8 cellular contexts compared by ENCODE assay signal in genomic region chr3:43288366-43288765, GRCh38. TPM values are rescaled to one million over a fixed set of nuclear protein-coding genes. Genes with fewer than 3 reads are reported as not detected.
DNase-seq lines count a peak whose midpoint lies in the region; ATAC-seq and TF ChIP-seq lines count a peak whose summit lies in the region.

No MANE protein-coding gene starts in this region.

- H3K27me3 ChIP-seq in CD4-positive, CD25-positive, alpha-beta regulatory T cell (ENCODE audit: control insufficient read depth, insufficient read depth, low read length): no peaks in the 10 kb centered on the region
- H3K27me3 ChIP-seq in OCI-LY3 (ENCODE audit: low read depth, low read length) (no peaks in the 10 kb centered on the region), colonic mucosa (no peaks in the 10 kb centered on the region)

- peaks cover 48% of the 10 kb centered on the region for H4K20me1 ChIP-seq in OCI-LY3 (ENCODE audit: insufficient read depth, low read length)

- no peaks in the 10 kb centered on the region for H3K9me3 ChIP-seq in CD4-positive, CD25-positive, alpha-beta regulatory T cell (ENCODE audit: control insufficient read depth in 2 of 2, low read length in 2 of 2)
- H3K9me3 ChIP-seq in OCI-LY3 (ENCODE audit: insufficient read depth, low read length) (no peaks in the 10 kb centered on the region), colonic mucosa (no peaks in the 10 kb centered on the region)

- peaks cover 0 to 1% (median 0%) of the 10 kb centered on the region in 7 donors for H3K9me3 Mint-ChIP-seq in CD4-positive, CD25-positive, alpha-beta regulatory T cell
- H3K9me3 Mint-ChIP-seq in natural killer cell treated with Interleukin-12 subunit alpha and Interleukin-12 subunit beta and Interleukin-15 and Interleukin-18, amount 100 ng/mL, for 72 hours: no peaks in the 10 kb centered on the region

- POLR2A ChIA-PET in HEK293T (lab: Yijun Ruan, JAX): no interaction called here

- intact Hi-C loops in colonic mucosa (cut with DNase I): no loop called here

- H2AFZ ChIP-seq in OCI-LY3 (ENCODE audit: low read depth, low read length): no peak overlapping the region

- H3K79me2 ChIP-seq in OCI-LY3 (ENCODE audit: low read length): peaks cover 65% of the 10 kb centered on the region

- peak overlapping the region; percentile 100 for H3K4me3 ChIP-seq in CD4-positive, CD25-positive, alpha-beta regulatory T cell (ENCODE audit: low read depth, low read length)
- peak overlapping the region; percentile 85 for H3K4me3 ChIP-seq in OCI-LY3 (ENCODE audit: low read length)
- H3K4me3 ChIP-seq in colonic mucosa: peak overlapping the region; percentile 32

- H3K27ac ChIP-seq in CD4-positive, CD25-positive, alpha-beta regulatory T cell (ENCODE audit: insufficient read depth, low read length, poor library complexity, severe bottlenecking): peak overlapping the region; percentile 89
- H3K27ac ChIP-seq in OCI-LY3 (ENCODE audit: low read length) (no peak overlapping the region), colonic mucosa (peak overlapping the region; percentile 65)

- no peaks in the 10 kb centered on the region for H3K27me3 Mint-ChIP-seq in CD4-positive, CD25-positive, alpha-beta regulatory T cell
- H3K27me3 Mint-ChIP-seq in natural killer cell treated with Interleukin-12 subunit alpha and Interleukin-12 subunit beta and Interleukin-15 and Interleukin-18, amount 100 ng/mL, for 72 hours: no peaks in the 10 kb centered on the region

- peaks cover 5% of the 10 kb centered on the region for H3K36me3 ChIP-seq in CD4-positive, CD25-positive, alpha-beta regulatory T cell (ENCODE audit: control insufficient read depth, insufficient read depth, low read length)
- H3K36me3 ChIP-seq in OCI-LY3 (replicated peaks; ENCODE audit: low read depth, low read length) (peaks cover 5% of the 10 kb centered on the region), colonic mucosa (no peaks in the 10 kb centered on the region)

- peaks cover 29% of the 10 kb centered on the region for H3K36me3 Mint-ChIP-seq in CD4-positive, CD25-positive, alpha-beta regulatory T cell
- peaks cover 10% of the 10 kb centered on the region for H3K36me3 Mint-ChIP-seq in natural killer cell treated with Interleukin-12 subunit alpha and Interleukin-12 subunit beta and Interleukin-15 and Interleukin-18, amount 100 ng/mL, for 72 hours

- H3K4me1 ChIP-seq in CD4-positive, CD25-positive, alpha-beta regulatory T cell (ENCODE audit: control insufficient read depth, insufficient read depth, low read length, poor library complexity, severe bottlenecking): peaks cover 64% of the 10 kb centered on the region
- peaks cover 26% of the 10 kb centered on the region for H3K4me1 ChIP-seq in OCI-LY3 (ENCODE audit: low read length)
- H3K4me1 ChIP-seq in colonic mucosa: peaks cover 13% of the 10 kb centered on the region

- H3K4me1 Mint-ChIP-seq in CD4-positive, CD25-positive, alpha-beta regulatory T cell: peaks cover 43 to 56% (median 46%) of the 10 kb centered on the region in 4 donors
- H3K4me1 Mint-ChIP-seq in natural killer cell treated with Interleukin-12 subunit alpha and Interleukin-12 subunit beta and Interleukin-15 and Interleukin-18, amount 100 ng/mL, for 72 hours (ENCODE audit: low read depth in 2 of 2): peaks cover 54 to 63% of the 10 kb centered on the region in 2 donors

- peak overlapping the region; percentile 97 to 99 (median 99) for H3K27ac Mint-ChIP-seq in CD4-positive, CD25-positive, alpha-beta regulatory T cell
- peak overlapping the region; percentile 95 to 96 for H3K27ac Mint-ChIP-seq in natural killer cell treated with Interleukin-12 subunit alpha and Interleukin-12 subunit beta and Interleukin-15 and Interleukin-18, amount 100 ng/mL, for 72 hours

- DNase-seq in CD4-positive, CD25-positive, alpha-beta regulatory T cell: peak in 2 of 3 donors; percentile 55 to 71
- DNase-seq in colonic mucosa: no peak
- DNase-seq in natural killer cell treated with Interleukin-12 subunit alpha and Interleukin-12 subunit beta and Interleukin-15 and Interleukin-18, amount 100 ng/mL, for 72 hours (ENCODE audit: low spot score): no peak
- no peak for DNase-seq in HEK293T (ENCODE audit: extremely low spot score)
- no peak for DNase-seq in cerebellum (ENCODE audit: low spot score)

- CTCF ChIA-PET in HEK293T (lab: Yijun Ruan, JAX): no interaction called here

- peak overlapping the region; percentile 69 for H3K9ac ChIP-seq in OCI-LY3 (ENCODE audit: low read length)
- H3K9ac ChIP-seq in colonic mucosa (ENCODE audit: low read depth in 2 of 2, low read length in 2 of 2): peak overlapping the region in 1 of 2 donors; percentile 49

- peak overlapping the region; percentile 95 to 99 (median 98) for H3K4me3 Mint-ChIP-seq in CD4-positive, CD25-positive, alpha-beta regulatory T cell
- peak overlapping the region; percentile 96 for H3K4me3 Mint-ChIP-seq in natural killer cell treated with Interleukin-12 subunit alpha and Interleukin-12 subunit beta and Interleukin-15 and Interleukin-18, amount 100 ng/mL, for 72 hours

- H3K4me2 ChIP-seq in OCI-LY3 (ENCODE audit: low read length): peak overlapping the region; percentile 99

- TF ChIP-seq CTCF in OCI-LY3 (IDR thresholded peaks at IDR 0.05; ENCODE audit: low read depth, low read length) (no peak), colonic mucosa (IDR thresholded peaks at IDR 0.05) (no peak)

- peak; percentile 42 to 43 for ATAC-seq in CD4-positive, CD25-positive, alpha-beta regulatory T cell (ENCODE audit: low read depth in 2 of 2)
- ATAC-seq in GM21528 (IDR thresholded peaks at IDR 0.05; ENCODE audit: low FRiP score, unreplicated experiment) (peak; percentile 34), HG03442 (IDR thresholded peaks at IDR 0.05; ENCODE audit: unreplicated experiment) (no peak)
- ATAC-seq in natural killer cell treated with Interleukin-12 subunit alpha and Interleukin-12 subunit beta and Interleukin-15 and Interleukin-18, amount 100 ng/mL, for 72 hours: peak in 1 of 2 donors; percentile 36

TF ChIP-seq in HEK293T, 16 proteins besides CTCF, POLR2A, EP300 and RAD21:
- TF ChIP-seq LEF1 (IDR thresholded peaks at IDR 0.05; ENCODE audit: borderline replicate concordance) (no peak), CTBP1 (IDR thresholded peaks at IDR 0.05; ENCODE audit: borderline replicate concordance) (no peak), HDGF (IDR thresholded peaks at IDR 0.05; ENCODE audit: borderline replicate concordance) (no peak), ELF4 (IDR thresholded peaks at IDR 0.05) (no peak), L3MBTL2 (conservative IDR thresholded peaks at IDR 0.05) (no peak), SP1 (IDR thresholded peaks at IDR 0.05) (no peak)
- TF ChIP-seq, protein P1, sequence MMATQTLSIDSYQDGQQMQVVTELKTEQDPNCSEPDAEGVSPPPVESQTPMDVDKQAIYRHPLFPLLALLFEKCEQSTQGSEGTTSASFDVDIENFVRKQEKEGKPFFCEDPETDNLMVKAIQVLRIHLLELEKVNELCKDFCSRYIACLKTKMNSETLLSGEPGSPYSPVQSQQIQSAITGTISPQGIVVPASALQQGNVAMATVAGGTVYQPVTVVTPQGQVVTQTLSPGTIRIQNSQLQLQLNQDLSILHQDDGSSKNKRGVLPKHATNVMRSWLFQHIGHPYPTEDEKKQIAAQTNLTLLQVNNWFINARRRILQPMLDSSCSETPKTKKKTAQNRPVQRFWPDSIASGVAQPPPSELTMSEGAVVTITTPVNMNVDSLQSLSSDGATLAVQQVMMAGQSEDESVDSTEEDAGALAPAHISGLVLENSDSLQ (IDR thresholded peaks at IDR 0.05): no peak

RNA-seq across cellular contexts. Expression of gene SNRK, which starts 2.0 kb away (rescaled TPM):
- 158 TPM for total RNA-seq in CD4-positive, CD25-positive, alpha-beta regulatory T cell
- 10 to 100 TPM; 40.7 to 56.9 (median 48.1) TPM for polyA plus RNA-seq in CD4-positive, CD25-positive, alpha-beta regulatory T cell
- total RNA-seq in colonic mucosa (10 to 100 TPM; 19.7 to 48.2 TPM), cerebellum (60.6 TPM)
- 10 to 100 TPM; 41.9 to 45.4 TPM for total RNA-seq in natural killer cell treated with Interleukin-12 subunit alpha and Interleukin-12 subunit beta and Interleukin-15 and Interleukin-18, amount 100 ng/mL, for 72 hours

Comparison
In these comparisons a context has a peak if more than half of its experiments do, and no peak if none do; other contexts are left out.
1. DNase-seq: peak in CD4-positive, CD25-positive, alpha-beta regulatory T cell (2 of 3); none in colonic mucosa (single experiment), natural killer cell treated with Interleukin-12 subunit alpha and Interleukin-12 subunit beta and Interleukin-15 and Interleukin-18, amount 100 ng/mL, for 72 hours (single experiment), HEK293T (single experiment) and cerebellum (single experiment).
2. H3K4me3 ChIP-seq: peak in every context shown above with its lines; median percentile 100 in CD4-positive, CD25-positive, alpha-beta regulatory T cell; 85 in OCI-LY3; 32 in colonic mucosa.